In genomic region chr6:143964667-143965066, GRCh38 we compare ENCODE assay signal across 25 cellular contexts. TPM values are rescaled to one million over a fixed set of nuclear protein-coding genes. Genes with fewer than 3 reads are reported as not detected.
DNase-seq lines count a peak whose midpoint lies in the region; ATAC-seq, FAIRE-seq and TF ChIP-seq lines count a peak whose summit lies in the region.
"Had no signal": no experiment of that assay in that cellular context is flagged by ENCODE, and none has a peak within 500 bp of the region (broad histone marks: within the 10 kb centered on the region; RNA-seq: fewer than 3 reads in every experiment).

No MANE protein-coding gene starts in this region.

- DNase-seq in left ventricle myocardium inferior (no peak), Right ventricle myocardium superior (no peak), K562 (ENCODE audit: extremely low read depth in 1 of 4, low spot score in 3 of 4) (peak in 2 of 4 experiments; percentile 26 to 36), left kidney (ENCODE audit: low read depth, low spot score) (peak; percentile 37), SIG-M5 treated with dmso at 0.1 percent for 504 hours (lab: John Stamatoyannopoulos, UW; ENCODE audit: unreplicated experiment) (no peak), urothelium cell line (ENCODE audit: low spot score) (no peak), NCI-H146 treated with DMSO at 0.1 percent for 48 hours (lab: John Stamatoyannopoulos, UW; ENCODE audit: unreplicated experiment) (no peak)
- DNase-seq: 8988T; activated CD4-positive, CD25-positive, alpha-beta regulatory T cell treated with anti-CD3 and anti-CD28 coated beads, Interleukin-2, amount 50 U/mL, for 72 hours; activated naive CD4-positive, alpha-beta T cell treated with anti-CD3 and anti-CD28 coated beads, Interleukin-2, amount 10 ng/mL, durations not matched to agents 7 days and 5 days; activated T-cell treated with anti-CD3 and anti-CD28 coated beads, Interleukin-2, amount 50 U/mL, for 48 hours; anterior cingulate cortex; central memory CD4-positive, alpha-beta T cell; HFFc6; NCI-H187 treated with DMSO at 0.1 percent for 48 hours; NCI-H2227 treated with DMSO at 0.1 percent for 48 hours; nucleus accumbens; Peyer's patch; spleen; stimulated activated CD4-positive, alpha-beta T cell treated with anti-CD3 and anti-CD28 coated beads, Interleukin-4, amount 100 ng/mL, for 24 hours; transverse colon had no signal

- H3K9ac ChIP-seq in K562 (ENCODE audit: insufficient read depth in 1 of 2, low read depth in 2 of 2, low read length in 2 of 2): no peak overlapping the region

- no peaks in the 10 kb centered on the region for H3K9me1 ChIP-seq in K562 (ENCODE audit: control insufficient read depth, insufficient read depth, low read length)

- H3K4me2 ChIP-seq in K562 (ENCODE audit: insufficient read depth, low read length): no peak overlapping the region

- ATAC-seq in Right ventricle myocardium superior (ENCODE audit: poor library complexity): no peak
- ATAC-seq in K562: no peak
- ATAC-seq in HG03442 (IDR thresholded peaks at IDR 0.05; ENCODE audit: unreplicated experiment): no peak
- ATAC-seq: esophagus mucosa, left lobe of liver had no signal

- CTCF ChIA-PET in K562 (lab: Yijun Ruan, JAX; ENCODE audit: low intra/inter-chr PET ratio): no interaction called here

- no peaks in the 10 kb centered on the region for H4K20me1 ChIP-seq in K562 (replicated peaks; ENCODE audit: control insufficient read depth, insufficient read depth, low read length)

- no peaks in the 10 kb centered on the region for H3K9me3 ChIP-seq in left ventricle myocardium inferior (replicated peaks)
- no peaks in the 10 kb centered on the region for H3K9me3 ChIP-seq in K562 (replicated peaks; ENCODE audit: control insufficient read depth, insufficient read depth, low read depth, low read length)
- H3K9me3 ChIP-seq: Peyer's patch, spleen, transverse colon had no signal

- WGBS in K562 (ENCODE audit: insufficient coverage, low coverage, missing lambda C conversion rate): 22% methylated on average over 6 of the region's 6 CpGs

- POLR2A ChIA-PET in K562 (lab: Yijun Ruan, JAX): interaction anchor here (0.6 to 1.7 kb wide), 2 partner anchors 11 to 99 kb away, joined by 3 to 7 read pairs; no protein-coding TSS in a partner anchor

- TF ChIP-seq CTCF in left ventricle myocardium inferior (IDR thresholded peaks at IDR 0.05; ENCODE audit: borderline replicate concordance) (no peak), K562 (IDR thresholded peaks at IDR 0.05 in 2 of 3, conservative IDR thresholded peaks at IDR 0.05 in 1 of 3; ENCODE audit: insufficient read depth in 2 of 3, low read depth in 1 of 3, low read length in 3 of 3) (no peak)

- intact Hi-C loops in left ventricle myocardium inferior (cut with micrococcal nuclease): no loop called here
- intact Hi-C loops in Right ventricle myocardium superior (cut with DNase I): no loop called here
- intact Hi-C loops in K562 (cut with micrococcal nuclease): no loop called here

- no peak overlapping the region for H2AFZ ChIP-seq in K562 (ENCODE audit: low read depth, low read length)

- TF ChIP-seq POLR2A in K562 (conservative IDR thresholded peaks at IDR 0.05): no peak

- H3K36me3 ChIP-seq in left ventricle myocardium inferior (no peaks in the 10 kb centered on the region), K562 (ENCODE audit: control insufficient read depth, insufficient read depth, low read length) (peaks cover 9% of the 10 kb centered on the region; the same call in 2 of the 3 replicates)
- H3K36me3 ChIP-seq: Peyer's patch, transverse colon had no signal

- in situ Hi-C loops in K562 (cut with MboI): no loop called here

- peak; percentile 36 for TF ChIP-seq EP300 in K562 (IDR thresholded peaks at IDR 0.05; ENCODE audit: low read length)

- no TSS peak for BruUV-seq in K562 (replicated peaks; lab: Mats Ljungman, UMichigan)

- peak overlapping the region; percentile 43 for H3K27ac ChIP-seq in left ventricle myocardium inferior (replicated peaks)
- H3K27ac ChIP-seq in K562 (ENCODE audit: extremely low read depth, low read depth, low read length): no peak overlapping the region
- H3K27ac ChIP-seq: Peyer's patch, SK-N-MC had no signal

- H3K4me3 ChIP-seq in left ventricle myocardium inferior (no peak overlapping the region), K562 (no peak overlapping the region)
- H3K4me3 ChIP-seq: Peyer's patch, SK-N-MC, spleen, transverse colon had no signal

- FAIRE-seq in K562 (lab: Jason Lieb, UNC) (no peak), urothelium cell line (lab: Jason Lieb, UNC) (no peak)

- TF ChIP-seq RAD21 in K562 (CRISPR knock-in tag; conservative IDR thresholded peaks at IDR 0.05 in 1 of 2, IDR thresholded peaks at IDR 0.05 in 1 of 2): no peak

- H3K79me2 ChIP-seq in K562 (ENCODE audit: control insufficient read depth, insufficient read depth, low read length): no peaks in the 10 kb centered on the region

- H3K4me1 ChIP-seq in left ventricle myocardium inferior (peaks cover 58% of the 10 kb centered on the region), K562 (replicated peaks in 1 of 2; ENCODE audit: control insufficient read depth in 2 of 2, insufficient read depth in 2 of 2, low read length in 2 of 2) (peaks cover 0 to 14% of the 10 kb centered on the region in 2 experiments; a peak in 4 of 5 replicates)

- H3K27me3 ChIP-seq in left ventricle myocardium inferior (ENCODE audit: low read depth) (no peaks in the 10 kb centered on the region), K562 (ENCODE audit: control insufficient read depth in 2 of 2, insufficient read depth in 2 of 2, low read length in 2 of 2) (no peaks in the 10 kb centered on the region)
- H3K27me3 ChIP-seq: Peyer's patch, spleen, transverse colon had no signal

TF ChIP-seq in K562, 482 proteins besides CTCF, POLR2A, EP300 and RAD21 (continues in another document):
- TF ChIP-seq FOXA3 (CRISPR knock-in tag; conservative IDR thresholded peaks at IDR 0.05 in 1 of 2, IDR thresholded peaks at IDR 0.05 in 1 of 2) (peak in 1 of 2 experiments; percentile 83; a peak in 2 of 4 replicates), RCOR1 (IDR thresholded peaks at IDR 0.05; ENCODE audit: borderline replicate concordance in 1 of 2, low read depth in 2 of 2, low read length in 2 of 2) (peak in 1 of 2 experiments; percentile 59; a peak in 1 of 4 replicates), RFX7 (CRISPR knock-in tag; IDR thresholded peaks at IDR 0.05) (no peak), THRAP3 (IDR thresholded peaks at IDR 0.05; ENCODE audit: borderline replicate concordance) (no peak), SOX6 (IDR thresholded peaks at IDR 0.05) (peak; percentile 53; the same call in 1 of the 2 replicates), CBFA2T3 (IDR thresholded peaks at IDR 0.05) (peak; percentile 53), ZNF444 (CRISPR knock-in tag; IDR thresholded peaks at IDR 0.05) (no peak), CREM (IDR thresholded peaks at IDR 0.05; ENCODE audit: low read depth) (no peak), KDM1A (IDR thresholded peaks at IDR 0.05) (0 out of 4 replicates have a peak, but pooled peaks of 1 of the 2 experiments have one; percentile 19), ZNF311 (CRISPR knock-in tag; IDR thresholded peaks at IDR 0.05) (0 out of 2 replicates have a peak, but pooled peaks have one; percentile 18), MCM7 (IDR thresholded peaks at IDR 0.05) (no peak), ZNF263 (CRISPR knock-in tag; IDR thresholded peaks at IDR 0.05; ENCODE audit: borderline replicate concordance) (no peak), GABPA (tag; conservative IDR thresholded peaks at IDR 0.05; ENCODE audit: low read depth) (peak; percentile 61), CREBBP (IDR thresholded peaks at IDR 0.05; ENCODE audit: low read depth, low read length) (no peak), MAZ (CRISPR knock-in tag; conservative IDR thresholded peaks at IDR 0.05 in 1 of 2, IDR thresholded peaks at IDR 0.05 in 1 of 2) (0 out of 4 replicates have a peak, but pooled peaks of 1 of the 2 experiments have one; percentile 7)
- TF ChIP-seq, protein P1, sequence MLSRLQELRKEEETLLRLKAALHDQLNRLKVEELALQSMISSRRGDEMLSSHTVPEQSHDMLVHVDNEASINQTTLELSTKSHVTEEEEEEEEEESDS (CRISPR knock-in tag; IDR thresholded peaks at IDR 0.05): no peak
- TF ChIP-seq, protein P2, sequence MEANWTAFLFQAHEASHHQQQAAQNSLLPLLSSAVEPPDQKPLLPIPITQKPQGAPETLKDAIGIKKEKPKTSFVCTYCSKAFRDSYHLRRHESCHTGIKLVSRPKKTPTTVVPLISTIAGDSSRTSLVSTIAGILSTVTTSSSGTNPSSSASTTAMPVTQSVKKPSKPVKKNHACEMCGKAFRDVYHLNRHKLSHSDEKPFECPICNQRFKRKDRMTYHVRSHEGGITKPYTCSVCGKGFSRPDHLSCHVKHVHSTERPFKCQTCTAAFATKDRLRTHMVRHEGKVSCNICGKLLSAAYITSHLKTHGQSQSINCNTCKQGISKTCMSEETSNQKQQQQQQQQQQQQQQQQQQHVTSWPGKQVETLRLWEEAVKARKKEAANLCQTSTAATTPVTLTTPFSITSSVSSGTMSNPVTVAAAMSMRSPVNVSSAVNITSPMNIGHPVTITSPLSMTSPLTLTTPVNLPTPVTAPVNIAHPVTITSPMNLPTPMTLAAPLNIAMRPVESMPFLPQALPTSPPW (CRISPR knock-in tag; IDR thresholded peaks at IDR 0.05): peak; percentile 78

RNA-seq across cellular contexts. Expression of gene PLAGL1, which starts 43.4 kb away (rescaled TPM):
- 10.5 TPM for total RNA-seq in left ventricle myocardium inferior
- total RNA-seq in Right ventricle myocardium superior: 10.8 TPM
- 37.8 and 55.0 TPM in 2 replicates for total RNA-seq in K562 (2011; cell fraction: chromatin; rRNA removed; ENCODE audit: low replicate concordance)
- total RNA-seq in K562 (2011; cell fraction: nucleolus; rRNA removed): 16.5 and 17.4 TPM in 2 replicates
- total RNA-seq in K562 (2011; cell fraction: nucleoplasm; rRNA removed): 44.0 and 76.9 TPM in 2 replicates
- 11.7 and 14.8 TPM in 2 replicates for total RNA-seq in K562 (2014; rRNA removed)
- 11.0 and 11.5 TPM in 2 replicates for total RNA-seq in K562 (2014; rRNA removed; fragmentation: Illumina TruSeq; extraction: Trizol)
- 13.2 and 15.1 TPM in 2 replicates for total RNA-seq in K562 (2015; rRNA removed; fragmentation: Illumina TruSeq; extraction: Trizol)
- total RNA-seq in K562 (2021): 26.2 and 27.0 TPM in 2 replicates
- 18.9 and 53.9 TPM in 2 replicates for polyA plus RNA-seq in K562 (2011; rRNA removed)
- 11.7 and 22.0 TPM in 2 replicates for polyA plus RNA-seq in K562 (2011; cell fraction: cytosol; rRNA removed)
- polyA plus RNA-seq in K562 (2011; cell fraction: nucleus; rRNA removed): 111 and 133 TPM in 2 replicates
- 30.7 and 36.6 TPM in 2 replicates for polyA plus RNA-seq in K562 (2012)
- polyA plus RNA-seq in K562 (2014; fragmentation: Illumina TruSeq; extraction: Trizol): 27.4 and 29.6 TPM in 2 replicates
- 1 to 10 TPM; 4.9 to 5.9 TPM for polyA plus RNA-seq in K562 (2014; fragmentation: Nextera tagmentation; extraction: Ambion mirVana)
- 18.7 and 19.6 TPM in 2 replicates for polyA plus RNA-seq in K562 (2014; rRNA removed)
- 20.9 and 39.9 TPM in 2 replicates for polyA minus RNA-seq in K562 (2011; rRNA and poly(A)+ RNA removed)
- 6.9 and 18.7 TPM in 2 replicates for polyA minus RNA-seq in K562 (2011; cell fraction: cytosol; rRNA and poly(A)+ RNA removed)
- 32.3 and 88.7 TPM in 2 replicates for polyA minus RNA-seq in K562 (2011; cell fraction: nucleus; rRNA and poly(A)+ RNA removed)
